8 cellular contexts compared by ENCODE assay signal in the genomic region with DNA sequence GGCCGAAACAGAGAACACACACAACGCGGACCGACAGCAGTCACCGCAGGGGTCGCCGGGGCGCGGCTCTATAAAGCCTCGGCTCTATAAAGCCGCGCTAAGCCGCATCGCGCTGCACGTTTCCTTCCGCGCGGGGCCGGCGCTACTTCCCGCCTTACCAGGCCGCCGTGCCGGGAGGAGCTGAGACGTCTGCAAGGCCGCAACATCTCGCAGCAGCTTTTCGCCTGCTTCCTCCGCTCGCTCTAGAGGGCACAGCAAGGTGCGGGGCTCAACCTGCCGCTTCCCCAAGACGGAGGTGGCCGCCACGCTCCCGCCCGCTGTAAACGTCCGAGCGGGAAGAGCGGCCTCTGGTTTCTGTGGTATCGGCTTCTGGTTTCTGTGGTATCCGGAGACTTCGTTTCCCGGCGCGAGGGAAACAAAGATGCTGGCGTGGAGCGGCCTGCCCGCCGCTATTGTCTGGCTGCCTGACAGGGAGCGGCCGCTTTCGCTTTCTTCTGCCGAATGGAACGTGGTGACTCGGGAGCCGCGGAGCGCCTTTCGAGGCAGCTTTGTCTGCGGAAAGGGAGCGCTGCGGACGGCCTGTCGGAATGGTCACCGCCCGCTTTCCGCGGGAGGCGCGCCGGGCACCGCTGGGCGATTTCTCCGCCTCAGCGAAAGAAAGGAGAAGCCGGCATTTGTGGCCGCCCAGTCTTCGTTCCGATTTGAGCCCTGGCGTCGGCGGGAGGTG.
A peak's percentile ranks its signal among the peaks of the same experiment; 100 is the strongest.
DNase-seq lines count a peak whose midpoint lies in the region; ATAC-seq and TF ChIP-seq lines count a peak whose summit lies in the region.

No MANE protein-coding gene starts in this region.

- H3K4me2 ChIP-seq in neural progenitor cell, result peak overlapping the region; percentile 95

- H3K4me1 Mint-ChIP-seq in neural progenitor cell, result peaks cover 32% of the 10 kb centered on the region

- peaks cover 3% of the 10 kb centered on the region for H3K27me3 Mint-ChIP-seq in neural progenitor cell (ENCODE audit: insufficient read depth, low read depth)

- peaks cover 9% of the 10 kb centered on the region for H3K4me1 ChIP-seq in neural progenitor cell
- H3K4me1 ChIP-seq in stomach, result peaks cover 14 to 35% (median 25%) of the 10 kb centered on the region in 4 donors

- no peak for TF ChIP-seq EP300 in stomach (IDR thresholded peaks at IDR 0.05)

- H4K20me1 ChIP-seq in neural progenitor cell (ENCODE audit: low read depth), result no peaks in the 10 kb centered on the region

- no peaks in the 10 kb centered on the region for H3K79me2 ChIP-seq in neural progenitor cell (ENCODE audit: low read depth)

- no peak overlapping the region for H3K9ac ChIP-seq in neural progenitor cell

- peak overlapping the region; percentile 94 for H3K4me3 Mint-ChIP-seq in neural progenitor cell

- peaks cover 26% of the 10 kb centered on the region for H3F3A ChIP-seq in neural progenitor cell (ENCODE audit: low read depth)

- H3K27ac ChIP-seq in neural progenitor cell (peak overlapping the region; percentile 68), stomach (peak overlapping the region; percentile 92 to 99 (median 94))

- H3K27me3 ChIP-seq in neural progenitor cell (peaks cover 73% of the 10 kb centered on the region), stomach (no peaks in the 10 kb centered on the region)

- no peaks in the 10 kb centered on the region for H3K9me3 ChIP-seq in neural progenitor cell (ENCODE audit: low read depth)
- H3K9me3 ChIP-seq in stomach, result no peaks in the 10 kb centered on the region

- TF ChIP-seq CTCF in neural progenitor cell (IDR thresholded peaks at IDR 0.05), result no peak
- TF ChIP-seq CTCF in stomach (IDR thresholded peaks at IDR 0.05), result peak in 1 of 7 experiments; percentile 17

- H3K9me3 Mint-ChIP-seq in neural progenitor cell, result no peaks in the 10 kb centered on the region

- H3K4me3 ChIP-seq in neural progenitor cell (peak overlapping the region; percentile 61), stomach (peak overlapping the region; percentile 57 to 76 (median 65))

- H3K27ac Mint-ChIP-seq in neural progenitor cell, result peak overlapping the region; percentile 96

- intact Hi-C loops in stomach (cut with DNase I; ENCODE audit: low total_unique reads), result no loop called here

- peak overlapping the region; percentile 96 for H2AFZ ChIP-seq in neural progenitor cell (replicated peaks)

- peak in 2 of 4 donors; percentile 60 to 89 for TF ChIP-seq POLR2A in stomach (IDR thresholded peaks at IDR 0.05)

- H3K36me3 ChIP-seq in neural progenitor cell (no peaks in the 10 kb centered on the region), stomach (no peaks in the 10 kb centered on the region)

- ATAC-seq in GM19452 (IDR thresholded peaks at IDR 0.05; ENCODE audit: unreplicated experiment) (peak; percentile 79), HG03571 (IDR thresholded peaks at IDR 0.05; ENCODE audit: unreplicated experiment) (peak; percentile 86)

- 0% methylated on average over 3 to 85 of the region's 85 CpGs for WGBS in stomach, 5 donors

- H3K36me3 Mint-ChIP-seq in neural progenitor cell, result no peaks in the 10 kb centered on the region

- DNase-seq in D341Med (ENCODE audit: low spot score) (peak; percentile 62), RKO (ENCODE audit: low spot score) (peak; percentile 93), foreskin melanocyte (peak; percentile 84), neural progenitor cell (ENCODE audit: low spot score) (peak; percentile 96), stomach (peak; percentile 91)
- peak; percentile 81 for DNase-seq in activated gamma-delta T cell treated with anti-CD3 and anti-CD28 coated beads, Interleukin-2, amount 50 U/mL, for 16 hours (ENCODE audit: low read depth)

Comparison
In these comparisons a context has a peak if more than half of its experiments do, and no peak if none do; other contexts are left out.
1. Peak in every context shown above with its lines: DNase-seq, ATAC-seq, H3K4me3 ChIP-seq and H3K27ac ChIP-seq.